8 cellular contexts compared by ENCODE assay signal in genomic region chr6:97712751-97713150, GRCh38.
"Had no signal": no experiment of that assay in that cellular context is flagged by ENCODE, and none has a peak within 500 bp of the region (broad histone marks: within the 10 kb centered on the region; RNA-seq: fewer than 3 reads in every experiment).

No MANE protein-coding gene starts in this region.

- FAIRE-seq: HTR-8/SVneo had no signal

- H3K9me3 ChIP-seq: HAP-1 had no signal

- H3K27ac ChIP-seq: GM23248 had no signal

- H3K9ac ChIP-seq: GM23248 had no signal

- ATAC-seq: HCT116 had no signal

- DNase-seq: GM23248, GOT3, H7, HFFc6, KBM-7 had no signal

- H3K36me3 ChIP-seq: HAP-1 had no signal

- H2AFZ ChIP-seq: GM23248 had no signal

- H3K4me3 ChIP-seq: GM23248, HAP-1 had no signal
